1 cellular context compared by ENCODE assay signal in the genomic region with DNA sequence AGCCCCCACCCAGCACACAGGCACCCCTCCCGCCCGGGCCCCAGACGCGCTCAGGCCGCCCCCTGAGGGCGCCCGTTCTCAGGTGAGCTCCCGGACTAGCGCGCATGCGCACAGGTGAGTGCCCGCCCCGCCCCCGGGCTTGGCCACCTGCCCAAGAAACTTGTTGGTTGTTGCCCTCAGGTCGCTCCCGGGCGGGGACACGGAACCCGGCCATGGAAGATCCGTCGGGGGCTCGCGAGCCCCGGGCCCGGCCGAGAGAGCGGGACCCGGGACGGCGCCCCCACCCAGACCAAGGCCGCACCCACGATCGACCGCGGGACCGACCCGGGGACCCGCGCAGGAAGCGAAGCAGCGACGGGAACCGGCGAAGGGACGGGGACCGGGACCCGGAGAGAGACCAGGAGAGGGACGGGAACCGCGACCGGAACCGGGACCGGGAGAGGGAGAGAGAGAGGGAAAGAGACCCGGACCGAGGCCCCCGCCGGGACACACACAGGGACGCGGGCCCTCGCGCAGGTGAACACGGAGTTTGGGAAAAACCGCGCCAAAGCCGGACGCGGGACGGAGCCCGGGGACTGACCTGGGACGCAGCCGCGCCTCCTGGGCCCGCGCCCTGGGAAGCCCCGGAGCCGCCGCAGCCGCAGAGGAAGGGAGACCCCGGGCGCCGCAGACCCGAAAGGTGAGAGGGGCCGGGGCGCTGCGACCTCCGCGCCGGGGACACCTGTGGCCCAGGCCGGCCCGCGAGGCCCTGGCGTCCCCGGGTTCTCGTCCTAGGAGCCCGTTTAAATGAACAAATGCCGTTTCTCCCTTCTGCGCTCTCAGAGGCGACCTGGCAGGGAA.
A peak's percentile ranks its signal among the peaks of the same experiment; 100 is the strongest.
TF ChIP-seq lines count a peak whose summit lies in the region.

A gene with protein sequence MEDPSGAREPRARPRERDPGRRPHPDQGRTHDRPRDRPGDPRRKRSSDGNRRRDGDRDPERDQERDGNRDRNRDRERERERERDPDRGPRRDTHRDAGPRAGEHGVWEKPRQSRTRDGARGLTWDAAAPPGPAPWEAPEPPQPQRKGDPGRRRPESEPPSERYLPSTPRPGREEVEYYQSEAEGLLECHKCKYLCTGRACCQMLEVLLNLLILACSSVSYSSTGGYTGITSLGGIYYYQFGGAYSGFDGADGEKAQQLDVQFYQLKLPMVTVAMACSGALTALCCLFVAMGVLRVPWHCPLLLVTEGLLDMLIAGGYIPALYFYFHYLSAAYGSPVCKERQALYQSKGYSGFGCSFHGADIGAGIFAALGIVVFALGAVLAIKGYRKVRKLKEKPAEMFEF (plus strand): TSS at position 167 of the 840 bp plus-strand sequence. CDS start 46 bp downstream, at position 213.

TF ChIP-seq in HepG2, 621 proteins besides CTCF, POLR2A, EP300 and RAD21 (continued from another document and continues in another):
- 0 out of 2 replicates have a peak, but pooled peaks have one; percentile 50 for TF ChIP-seq SAFB2 (CRISPR knock-in tag; IDR thresholded peaks at IDR 0.05; ENCODE audit: borderline replicate concordance, low read depth)
- 0 out of 2 replicates have a peak, but pooled peaks have one; percentile 38 for TF ChIP-seq SP5 (CRISPR knock-in tag; IDR thresholded peaks at IDR 0.05; ENCODE audit: borderline replicate concordance, low read depth)
- no peak for TF ChIP-seq RFX1 (IDR thresholded peaks at IDR 0.05)
- TF ChIP-seq ZNF451 (CRISPR knock-in tag; IDR thresholded peaks at IDR 0.05), result 0 out of 2 replicates have a peak, but pooled peaks have one; percentile 47
- no peak for TF ChIP-seq ZNF546 (CRISPR knock-in tag; conservative IDR thresholded peaks at IDR 0.05)
- TF ChIP-seq ZBTB42 (CRISPR knock-in tag; IDR thresholded peaks at IDR 0.05), result no peak
- TF ChIP-seq ZNF83 (CRISPR knock-in tag; IDR thresholded peaks at IDR 0.05; ENCODE audit: borderline replicate concordance), result no peak
- TF ChIP-seq JUND (CRISPR knock-in tag; IDR thresholded peaks at IDR 0.05), result no peak
- no peak for TF ChIP-seq MIER3 (CRISPR knock-in tag; IDR thresholded peaks at IDR 0.05; ENCODE audit: borderline replicate concordance)
- no peak for TF ChIP-seq KLF6 (CRISPR knock-in tag; IDR thresholded peaks at IDR 0.05)
- TF ChIP-seq EEA1 (CRISPR knock-in tag; IDR thresholded peaks at IDR 0.05; ENCODE audit: borderline replicate concordance), result no peak
- TF ChIP-seq, protein P1, sequence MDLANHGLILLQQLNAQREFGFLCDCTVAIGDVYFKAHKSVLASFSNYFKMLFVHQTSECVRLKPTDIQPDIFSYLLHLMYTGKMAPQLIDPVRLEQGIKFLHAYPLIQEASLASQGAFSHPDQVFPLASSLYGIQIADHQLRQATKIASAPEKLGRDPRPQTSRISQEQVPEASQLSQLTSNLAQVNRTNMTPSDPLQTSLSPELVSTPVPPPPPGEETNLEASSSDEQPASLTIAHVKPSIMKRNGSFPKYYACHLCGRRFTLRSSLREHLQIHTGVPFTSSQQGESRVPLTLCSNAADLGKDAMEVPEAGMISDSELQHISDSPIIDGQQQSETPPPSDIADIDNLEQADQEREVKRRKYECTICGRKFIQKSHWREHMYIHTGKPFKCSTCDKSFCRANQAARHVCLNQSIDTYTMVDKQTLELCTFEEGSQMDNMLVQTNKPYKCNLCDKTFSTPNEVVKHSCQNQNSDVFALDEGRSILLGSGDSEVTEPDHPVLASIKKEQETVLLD (CRISPR knock-in tag; IDR thresholded peaks at IDR 0.05; ENCODE audit: low read depth), result no peak
- no peak for TF ChIP-seq ZNF543 (CRISPR knock-in tag; IDR thresholded peaks at IDR 0.05)
- TF ChIP-seq RARG (CRISPR knock-in tag; IDR thresholded peaks at IDR 0.05; ENCODE audit: low read depth), result no peak
- no peak for TF ChIP-seq CBX5 (CRISPR knock-in tag; IDR thresholded peaks at IDR 0.05; ENCODE audit: borderline replicate concordance)
- TF ChIP-seq, protein P2, sequence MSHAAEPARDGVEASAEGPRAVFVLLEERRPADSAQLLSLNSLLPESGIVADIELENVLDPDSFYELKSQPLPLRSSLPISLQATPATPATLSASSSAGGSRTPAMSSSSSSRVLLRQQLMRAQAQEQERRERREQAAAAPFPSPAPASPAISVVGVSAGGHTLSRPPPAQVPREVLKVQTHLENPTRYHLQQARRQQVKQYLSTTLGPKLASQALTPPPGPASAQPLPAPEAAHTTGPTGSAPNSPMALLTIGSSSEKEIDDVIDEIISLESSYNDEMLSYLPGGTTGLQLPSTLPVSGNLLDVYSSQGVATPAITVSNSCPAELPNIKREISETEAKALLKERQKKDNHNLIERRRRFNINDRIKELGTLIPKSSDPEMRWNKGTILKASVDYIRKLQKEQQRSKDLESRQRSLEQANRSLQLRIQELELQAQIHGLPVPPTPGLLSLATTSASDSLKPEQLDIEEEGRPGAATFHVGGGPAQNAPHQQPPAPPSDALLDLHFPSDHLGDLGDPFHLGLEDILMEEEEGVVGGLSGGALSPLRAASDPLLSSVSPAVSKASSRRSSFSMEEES (CRISPR knock-in tag; IDR thresholded peaks at IDR 0.05), result no peak
- TF ChIP-seq ZNF615 (CRISPR knock-in tag; IDR thresholded peaks at IDR 0.05; ENCODE audit: borderline replicate concordance), result no peak
- TF ChIP-seq, protein P3, sequence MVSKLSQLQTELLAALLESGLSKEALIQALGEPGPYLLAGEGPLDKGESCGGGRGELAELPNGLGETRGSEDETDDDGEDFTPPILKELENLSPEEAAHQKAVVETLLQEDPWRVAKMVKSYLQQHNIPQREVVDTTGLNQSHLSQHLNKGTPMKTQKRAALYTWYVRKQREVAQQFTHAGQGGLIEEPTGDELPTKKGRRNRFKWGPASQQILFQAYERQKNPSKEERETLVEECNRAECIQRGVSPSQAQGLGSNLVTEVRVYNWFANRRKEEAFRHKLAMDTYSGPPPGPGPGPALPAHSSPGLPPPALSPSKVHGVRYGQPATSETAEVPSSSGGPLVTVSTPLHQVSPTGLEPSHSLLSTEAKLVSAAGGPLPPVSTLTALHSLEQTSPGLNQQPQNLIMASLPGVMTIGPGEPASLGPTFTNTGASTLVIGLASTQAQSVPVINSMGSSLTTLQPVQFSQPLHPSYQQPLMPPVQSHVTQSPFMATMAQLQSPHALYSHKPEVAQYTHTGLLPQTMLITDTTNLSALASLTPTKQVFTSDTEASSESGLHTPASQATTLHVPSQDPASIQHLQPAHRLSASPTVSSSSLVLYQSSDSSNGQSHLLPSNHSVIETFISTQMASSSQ (IDR thresholded peaks at IDR 0.05; ENCODE audit: low read depth), result no peak
- TF ChIP-seq, protein P3 (CRISPR knock-in tag; IDR thresholded peaks at IDR 0.05; ENCODE audit: borderline replicate concordance), result no peak; the same call in 1 of the 2 replicates
- TF ChIP-seq, protein P4, sequence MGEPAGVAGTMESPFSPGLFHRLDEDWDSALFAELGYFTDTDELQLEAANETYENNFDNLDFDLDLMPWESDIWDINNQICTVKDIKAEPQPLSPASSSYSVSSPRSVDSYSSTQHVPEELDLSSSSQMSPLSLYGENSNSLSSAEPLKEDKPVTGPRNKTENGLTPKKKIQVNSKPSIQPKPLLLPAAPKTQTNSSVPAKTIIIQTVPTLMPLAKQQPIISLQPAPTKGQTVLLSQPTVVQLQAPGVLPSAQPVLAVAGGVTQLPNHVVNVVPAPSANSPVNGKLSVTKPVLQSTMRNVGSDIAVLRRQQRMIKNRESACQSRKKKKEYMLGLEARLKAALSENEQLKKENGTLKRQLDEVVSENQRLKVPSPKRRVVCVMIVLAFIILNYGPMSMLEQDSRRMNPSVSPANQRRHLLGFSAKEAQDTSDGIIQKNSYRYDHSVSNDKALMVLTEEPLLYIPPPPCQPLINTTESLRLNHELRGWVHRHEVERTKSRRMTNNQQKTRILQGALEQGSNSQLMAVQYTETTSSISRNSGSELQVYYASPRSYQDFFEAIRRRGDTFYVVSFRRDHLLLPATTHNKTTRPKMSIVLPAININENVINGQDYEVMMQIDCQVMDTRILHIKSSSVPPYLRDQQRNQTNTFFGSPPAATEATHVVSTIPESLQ (CRISPR knock-in tag; conservative IDR thresholded peaks at IDR 0.05), result 0 out of 2 replicates have a peak, but pooled peaks have one; percentile 27
- no peak for TF ChIP-seq MAZ (IDR thresholded peaks at IDR 0.05; ENCODE audit: borderline replicate concordance, low read depth, low read length)
- TF ChIP-seq MAZ (CRISPR knock-in tag; IDR thresholded peaks at IDR 0.05; ENCODE audit: low read depth), result peak; percentile 54
- no peak for TF ChIP-seq ZFP82 (CRISPR knock-in tag; IDR thresholded peaks at IDR 0.05; ENCODE audit: borderline replicate concordance)
- TF ChIP-seq SMAD1 (CRISPR knock-in tag; IDR thresholded peaks at IDR 0.05; ENCODE audit: borderline replicate concordance, low read depth), result no peak
- TF ChIP-seq GATAD2A (CRISPR knock-in tag; IDR thresholded peaks at IDR 0.05), result no peak
- TF ChIP-seq ZNF329 (CRISPR knock-in tag; IDR thresholded peaks at IDR 0.05; ENCODE audit: low read depth), result no peak
- no peak for TF ChIP-seq ZNF703 (CRISPR knock-in tag; IDR thresholded peaks at IDR 0.05; ENCODE audit: borderline replicate concordance)
- peak; percentile 10; the same call in 1 of the 2 replicates for TF ChIP-seq KDM1A (CRISPR knock-in tag; IDR thresholded peaks at IDR 0.05)
- 0 out of 2 replicates have a peak, but pooled peaks have one; percentile 47 for TF ChIP-seq MIXL1 (CRISPR knock-in tag; IDR thresholded peaks at IDR 0.05)
- TF ChIP-seq ZNF7 (CRISPR knock-in tag; IDR thresholded peaks at IDR 0.05), result 0 out of 2 replicates have a peak, but pooled peaks have one; percentile 23
- TF ChIP-seq DNMT1 (CRISPR knock-in tag; IDR thresholded peaks at IDR 0.05), result no peak
- TF ChIP-seq HOXA9 (CRISPR knock-in tag; IDR thresholded peaks at IDR 0.05; ENCODE audit: borderline replicate concordance), result no peak
- TF ChIP-seq SIN3B (IDR thresholded peaks at IDR 0.05; ENCODE audit: low read length), result no peak
- TF ChIP-seq SRSF1 (optimal IDR thresholded peaks at IDR 0.05; ENCODE audit: low read depth, low read length), result peak; percentile 64
- TF ChIP-seq, protein P5, sequence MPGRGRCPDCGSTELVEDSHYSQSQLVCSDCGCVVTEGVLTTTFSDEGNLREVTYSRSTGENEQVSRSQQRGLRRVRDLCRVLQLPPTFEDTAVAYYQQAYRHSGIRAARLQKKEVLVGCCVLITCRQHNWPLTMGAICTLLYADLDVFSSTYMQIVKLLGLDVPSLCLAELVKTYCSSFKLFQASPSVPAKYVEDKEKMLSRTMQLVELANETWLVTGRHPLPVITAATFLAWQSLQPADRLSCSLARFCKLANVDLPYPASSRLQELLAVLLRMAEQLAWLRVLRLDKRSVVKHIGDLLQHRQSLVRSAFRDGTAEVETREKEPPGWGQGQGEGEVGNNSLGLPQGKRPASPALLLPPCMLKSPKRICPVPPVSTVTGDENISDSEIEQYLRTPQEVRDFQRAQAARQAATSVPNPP (CRISPR knock-in tag; IDR thresholded peaks at IDR 0.05), result 0 out of 2 replicates have a peak, but pooled peaks have one; percentile 35
- TF ChIP-seq, protein P6, sequence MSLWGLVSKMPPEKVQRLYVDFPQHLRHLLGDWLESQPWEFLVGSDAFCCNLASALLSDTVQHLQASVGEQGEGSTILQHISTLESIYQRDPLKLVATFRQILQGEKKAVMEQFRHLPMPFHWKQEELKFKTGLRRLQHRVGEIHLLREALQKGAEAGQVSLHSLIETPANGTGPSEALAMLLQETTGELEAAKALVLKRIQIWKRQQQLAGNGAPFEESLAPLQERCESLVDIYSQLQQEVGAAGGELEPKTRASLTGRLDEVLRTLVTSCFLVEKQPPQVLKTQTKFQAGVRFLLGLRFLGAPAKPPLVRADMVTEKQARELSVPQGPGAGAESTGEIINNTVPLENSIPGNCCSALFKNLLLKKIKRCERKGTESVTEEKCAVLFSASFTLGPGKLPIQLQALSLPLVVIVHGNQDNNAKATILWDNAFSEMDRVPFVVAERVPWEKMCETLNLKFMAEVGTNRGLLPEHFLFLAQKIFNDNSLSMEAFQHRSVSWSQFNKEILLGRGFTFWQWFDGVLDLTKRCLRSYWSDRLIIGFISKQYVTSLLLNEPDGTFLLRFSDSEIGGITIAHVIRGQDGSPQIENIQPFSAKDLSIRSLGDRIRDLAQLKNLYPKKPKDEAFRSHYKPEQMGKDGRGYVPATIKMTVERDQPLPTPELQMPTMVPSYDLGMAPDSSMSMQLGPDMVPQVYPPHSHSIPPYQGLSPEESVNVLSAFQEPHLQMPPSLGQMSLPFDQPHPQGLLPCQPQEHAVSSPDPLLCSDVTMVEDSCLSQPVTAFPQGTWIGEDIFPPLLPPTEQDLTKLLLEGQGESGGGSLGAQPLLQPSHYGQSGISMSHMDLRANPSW (CRISPR knock-in tag; IDR thresholded peaks at IDR 0.05; ENCODE audit: borderline replicate concordance), result no peak
- TF ChIP-seq ZSCAN25 (CRISPR knock-in tag; IDR thresholded peaks at IDR 0.05), result no peak
- no peak for TF ChIP-seq ZMYM3 (CRISPR knock-in tag; IDR thresholded peaks at IDR 0.05)
- TF ChIP-seq POGZ (CRISPR knock-in tag; IDR thresholded peaks at IDR 0.05), result peak; percentile 35; the same call in 1 of the 2 replicates
- TF ChIP-seq, protein P7, sequence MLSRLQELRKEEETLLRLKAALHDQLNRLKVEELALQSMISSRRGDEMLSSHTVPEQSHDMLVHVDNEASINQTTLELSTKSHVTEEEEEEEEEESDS (CRISPR knock-in tag; IDR thresholded peaks at IDR 0.05; ENCODE audit: borderline replicate concordance), result no peak
- TF ChIP-seq ZNF12 (CRISPR knock-in tag; IDR thresholded peaks at IDR 0.05), result no peak
- no peak for TF ChIP-seq ZNF264 (CRISPR knock-in tag; IDR thresholded peaks at IDR 0.05)
- 0 out of 2 replicates have a peak, but pooled peaks have one; percentile 14 for TF ChIP-seq ZC3H13 (CRISPR knock-in tag; IDR thresholded peaks at IDR 0.05)
- TF ChIP-seq, protein P8, sequence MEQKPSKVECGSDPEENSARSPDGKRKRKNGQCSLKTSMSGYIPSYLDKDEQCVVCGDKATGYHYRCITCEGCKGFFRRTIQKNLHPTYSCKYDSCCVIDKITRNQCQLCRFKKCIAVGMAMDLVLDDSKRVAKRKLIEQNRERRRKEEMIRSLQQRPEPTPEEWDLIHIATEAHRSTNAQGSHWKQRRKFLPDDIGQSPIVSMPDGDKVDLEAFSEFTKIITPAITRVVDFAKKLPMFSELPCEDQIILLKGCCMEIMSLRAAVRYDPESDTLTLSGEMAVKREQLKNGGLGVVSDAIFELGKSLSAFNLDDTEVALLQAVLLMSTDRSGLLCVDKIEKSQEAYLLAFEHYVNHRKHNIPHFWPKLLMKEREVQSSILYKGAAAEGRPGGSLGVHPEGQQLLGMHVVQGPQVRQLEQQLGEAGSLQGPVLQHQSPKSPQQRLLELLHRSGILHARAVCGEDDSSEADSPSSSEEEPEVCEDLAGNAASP (CRISPR knock-in tag; IDR thresholded peaks at IDR 0.05; ENCODE audit: borderline replicate concordance), result 0 out of 2 replicates have a peak, but pooled peaks have one; percentile 22
- TF ChIP-seq, protein P9, sequence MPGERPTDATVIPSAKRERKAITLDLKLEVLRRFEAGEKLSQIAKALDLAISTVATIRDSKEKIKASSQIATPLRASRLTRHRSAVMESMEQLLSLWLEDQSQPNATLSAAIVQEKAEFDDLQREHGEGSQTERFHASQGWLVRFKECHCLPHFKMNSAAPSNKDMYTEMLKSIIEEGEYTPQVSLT (CRISPR knock-in tag; IDR thresholded peaks at IDR 0.05; ENCODE audit: borderline replicate concordance, low read depth), result no peak
